ENCODE assay signal across 8 cellular contexts in genomic region chr4:1720163-1720983, GRCh38. TPM values are rescaled to one million over a fixed set of nuclear protein-coding genes. Genes with fewer than 3 reads are reported as not detected.
DNase-seq lines count a peak whose midpoint lies in the region; TF ChIP-seq lines count a peak whose summit lies in the region.

No MANE protein-coding gene starts in this region.

- peaks cover 25% of the 10 kb centered on the region for H3K36me3 ChIP-seq in OCI-LY3 (replicated peaks; ENCODE audit: low read depth, low read length)
- peaks cover 29% of the 10 kb centered on the region for H3K36me3 ChIP-seq in left ventricle myocardium inferior

- H3K27me3 ChIP-seq in OCI-LY3 (ENCODE audit: low read depth, low read length) (no peaks in the 10 kb centered on the region), left ventricle myocardium inferior (ENCODE audit: low read depth) (no peaks in the 10 kb centered on the region)

- peak overlapping the region; percentile 98 for H3K4me3 ChIP-seq in OCI-LY3 (ENCODE audit: low read length)
- peak overlapping the region; percentile 81 for H3K4me3 ChIP-seq in left ventricle myocardium inferior

- H3K9me3 ChIP-seq in OCI-LY3 (ENCODE audit: insufficient read depth, low read length) (no peaks in the 10 kb centered on the region), left ventricle myocardium inferior (replicated peaks) (no peaks in the 10 kb centered on the region)

- intact Hi-C loops in left ventricle myocardium inferior (cut with micrococcal nuclease), result loop anchor here (10.0 kb wide), 1 partner anchor 366 kb away; no protein-coding TSS in a partner anchor
- intact Hi-C loops in posterior vena cava (cut with DNase I), result loop anchor here in 1 of 2 donors (10.0 kb wide), 1 partner anchor 366 kb away; no protein-coding TSS in a partner anchor

- CTCF ChIA-PET in HEK293T (lab: Yijun Ruan, JAX), result interaction anchor here (0.6 to 2.6 kb wide), 4 partner anchors 11 to 77 kb away, joined by 4 to 18 read pairs (median 5); no protein-coding TSS in a partner anchor

- POLR2A ChIA-PET in HEK293T (lab: Yijun Ruan, JAX), result interaction anchor here (0.7 to 4.1 kb wide), 19 partner anchors 10 to 289 kb away, joined by 3 to 80 read pairs (median 4); partner anchors contain the start of genes FAM53A and SLBP

- H3K79me2 ChIP-seq in OCI-LY3 (ENCODE audit: low read length), result peaks cover 84% of the 10 kb centered on the region

- no peak overlapping the region; the same call in 1 of the 2 replicates for H2AFZ ChIP-seq in OCI-LY3 (ENCODE audit: low read depth, low read length)

- peak overlapping the region; percentile 98 for H3K4me2 ChIP-seq in OCI-LY3 (ENCODE audit: low read length)

- peak overlapping the region; percentile 98 for H3K9ac ChIP-seq in OCI-LY3 (ENCODE audit: low read length)

- H3K27ac ChIP-seq in OCI-LY3 (ENCODE audit: low read length), result peak overlapping the region; percentile 69
- peak overlapping the region; percentile 19 for H3K27ac ChIP-seq in adipose tissue (ENCODE audit: low read depth, low read length)
- peak overlapping the region; percentile 98 for H3K27ac ChIP-seq in left ventricle myocardium inferior (replicated peaks)

- TF ChIP-seq CTCF in OCI-LY3 (IDR thresholded peaks at IDR 0.05; ENCODE audit: low read depth, low read length), result no peak
- TF ChIP-seq CTCF in left ventricle myocardium inferior (IDR thresholded peaks at IDR 0.05; ENCODE audit: borderline replicate concordance), result no peak

- WGBS in adipose tissue, 3 donors, result 1 to 2% (median 1%) methylated on average over 63 to 79 of the region's 79 CpGs

- H3K4me1 ChIP-seq in OCI-LY3 (ENCODE audit: low read length), result peaks cover 28% of the 10 kb centered on the region
- peaks cover 67% of the 10 kb centered on the region for H3K4me1 ChIP-seq in left ventricle myocardium inferior

- 0 out of 2 replicates have a peak, but pooled peaks cover 6% of the 10 kb centered on the region for H4K20me1 ChIP-seq in OCI-LY3 (ENCODE audit: insufficient read depth, low read length)

- DNase-seq in NCI-H510A (lab: John Stamatoyannopoulos, UW) (peak; percentile 31), NCI-H510A treated with DMSO at 0.1 percent for 48 hours (lab: John Stamatoyannopoulos, UW) (no peak), HEK293T (ENCODE audit: extremely low spot score) (no peak), left ventricle myocardium inferior (peak; percentile 46), posterior vena cava (ENCODE audit: low spot score) (peak; percentile 87), NCI-H2171 (lab: John Stamatoyannopoulos, UW) (no peak)

TF ChIP-seq in HEK293T, 16 proteins besides CTCF, POLR2A, EP300 and RAD21:
- peak; percentile 59 for TF ChIP-seq L3MBTL2 (conservative IDR thresholded peaks at IDR 0.05)
- TF ChIP-seq LEF1 (IDR thresholded peaks at IDR 0.05; ENCODE audit: borderline replicate concordance), result no peak

RNA-seq across cellular contexts. Expression of gene TMEM129, which starts 0.8 kb away (rescaled TPM):
- 10 to 100 TPM; 23.7 to 31.8 (median 30.3) TPM for polyA plus RNA-seq in adipose tissue
- total RNA-seq in left ventricle myocardium inferior, result 29.6 TPM
- total RNA-seq in posterior vena cava, result 10 to 100 TPM; 25.1 to 28.1 TPM

RNA-seq across cellular contexts. Expression of gene TACC3, which starts 0.9 kb away (rescaled TPM):
- polyA plus RNA-seq in adipose tissue, result 10 to 100 TPM in 1 of 3 donors, 1 to 10 TPM in 2; 1.9 to 16.8 (median 7.1) TPM
- total RNA-seq in left ventricle myocardium inferior (5.8 TPM), posterior vena cava (1 to 10 TPM; 5.2 to 9.3 TPM)

RNA-seq across cellular contexts. Expression of gene SLBP, which starts 8.3 kb away (rescaled TPM):
- 10 to 100 TPM; 13.8 to 31.2 (median 24.1) TPM for polyA plus RNA-seq in adipose tissue
- total RNA-seq in left ventricle myocardium inferior, result 11.7 TPM
- 10 to 100 TPM; 25.6 to 27.9 TPM for total RNA-seq in posterior vena cava

RNA-seq across cellular contexts. Expression of gene FAM53A, which starts 36.3 kb away (rescaled TPM):
- polyA plus RNA-seq in adipose tissue, result 1 to 10 TPM; 1.2 to 2.1 (median 1.5) TPM
- 0.71 TPM for total RNA-seq in left ventricle myocardium inferior
- 1 to 10 TPM; 1.5 to 1.7 TPM for total RNA-seq in posterior vena cava

Comparison
In these comparisons a context has a peak if more than half of its experiments do, and no peak if none do; other contexts are left out.
1. DNase-seq: peak in NCI-H510A (single experiment), left ventricle myocardium inferior (single experiment) and posterior vena cava (single experiment); none in NCI-H510A treated with DMSO at 0.1 percent for 48 hours (single experiment), HEK293T (single experiment) and NCI-H2171 (single experiment).
2. H3K27ac ChIP-seq: peak in every context shown above with its lines; median percentile 98 in left ventricle myocardium inferior; 69 in OCI-LY3; 19 in adipose tissue.